ENCODE assay signal across 17 cellular contexts in the genomic region with DNA sequence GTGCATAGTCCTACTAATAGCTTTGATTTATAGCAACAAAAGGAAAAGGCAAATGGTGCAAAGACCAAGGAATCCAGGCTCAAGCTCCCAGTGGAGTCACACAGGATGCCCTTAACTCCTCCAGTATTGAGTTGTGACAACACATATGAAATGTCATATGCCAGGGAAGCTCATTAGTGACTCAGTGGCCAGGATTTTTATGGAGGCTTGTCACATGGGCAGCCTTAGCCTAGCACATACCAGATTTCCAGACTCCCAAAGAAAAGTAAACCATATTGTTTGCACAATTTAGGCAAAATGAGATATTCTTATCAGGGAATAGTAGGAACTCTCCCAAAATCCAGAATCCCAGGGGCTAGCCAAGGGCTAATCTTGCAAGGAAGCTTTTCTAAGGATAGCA.
DNase-seq lines count a peak whose midpoint lies in the region; ATAC-seq and TF ChIP-seq lines count a peak whose summit lies in the region.
"Had no signal": no experiment of that assay in that cellular context is flagged by ENCODE, and none has a peak within 500 bp of the region (broad histone marks: within the 10 kb centered on the region; RNA-seq: fewer than 3 reads in every experiment).

No MANE protein-coding gene starts in this region.

- no peak for TF ChIP-seq CTCF in AG10803 (conservative IDR thresholded peaks at IDR 0.05; ENCODE audit: low read length)
- no peak for TF ChIP-seq CTCF in epithelial cell of proximal tubule (conservative IDR thresholded peaks at IDR 0.05; ENCODE audit: low read depth, low read length)

- H3K36me3 ChIP-seq in mesenchymal stem cell (ENCODE audit: control insufficient read depth in 1 of 2, insufficient read depth in 2 of 2, low read depth in 1 of 2, low read length in 2 of 2), result no peaks in the 10 kb centered on the region
- H3K36me3 ChIP-seq: neutrophil had no signal

- peaks cover 13% of the 10 kb centered on the region for H3K79me1 ChIP-seq in mesenchymal stem cell (replicated peaks; ENCODE audit: low read length, poor library complexity, severe bottlenecking)

- H2BK5ac ChIP-seq in mesenchymal stem cell (ENCODE audit: low read depth, low read length, poor library complexity, severe bottlenecking), result no peak overlapping the region

- H3K4ac ChIP-seq in mesenchymal stem cell (ENCODE audit: low read depth in 1 of 2, low read length in 2 of 2), result no peak overlapping the region

- no peaks in the 10 kb centered on the region for H3K27me3 ChIP-seq in mesenchymal stem cell (ENCODE audit: control insufficient read depth in 1 of 2, insufficient read depth in 1 of 2, low read length in 2 of 2)
- H3K27me3 ChIP-seq: neutrophil had no signal

- peaks cover 1% of the 10 kb centered on the region for H3K4me1 ChIP-seq in mesenchymal stem cell (ENCODE audit: control insufficient read depth, insufficient read depth, low read depth, low read length)

- H3K4me3 ChIP-seq in AG10803 (ENCODE audit: low read length) (no peak overlapping the region), epithelial cell of proximal tubule (ENCODE audit: low read depth, low read length) (no peak overlapping the region), mesenchymal stem cell (ENCODE audit: insufficient read depth in 1 of 2, low read depth in 1 of 2, low read length in 2 of 2) (no peak overlapping the region)

- H2BK15ac ChIP-seq in mesenchymal stem cell (ENCODE audit: low read depth, poor library complexity, severe bottlenecking), result no peak overlapping the region

- no peak for ATAC-seq in GM21423 (IDR thresholded peaks at IDR 0.05; ENCODE audit: unreplicated experiment)

- H2BK120ac ChIP-seq in mesenchymal stem cell (ENCODE audit: low read depth, low read length), result no peak overlapping the region

- H2AFZ ChIP-seq in mesenchymal stem cell (ENCODE audit: low read depth, low read length), result no peak overlapping the region

- no peak overlapping the region for H3K27ac ChIP-seq in mesenchymal stem cell (ENCODE audit: low read length, poor library complexity, severe bottlenecking)
- H3K27ac ChIP-seq: neutrophil had no signal

- no peak overlapping the region for H3K4me2 ChIP-seq in mesenchymal stem cell (ENCODE audit: low read length, poor library complexity, severe bottlenecking)

- H2AK5ac ChIP-seq in mesenchymal stem cell (ENCODE audit: low read length, severe bottlenecking), result peak overlapping the region; percentile 28

- DNase-seq in AG10803 (ENCODE audit: low read depth), result peak; percentile 61
- peak; percentile 83 for DNase-seq in M059J (ENCODE audit: low read depth)
- DNase-seq in epithelial cell of proximal tubule (ENCODE audit: low read depth), result peak; percentile 3
- peak; percentile 38 for DNase-seq in mesenchymal stem cell
- no peak for DNase-seq in NCI-H1105 treated with DMSO at 0.1 percent for 48 hours (lab: John Stamatoyannopoulos, UW)
- no peak for DNase-seq in activated effector memory CD4-positive, alpha-beta T cell treated with anti-CD3 and anti-CD28 coated beads, Interleukin-2, amount 50 U/mL, for 16 hours
- no peak for DNase-seq in DMS53 treated with DMSO at 0.1 percent for 48 hours (lab: John Stamatoyannopoulos, UW; ENCODE audit: unreplicated experiment)
- DNase-seq: activated CD4-positive, alpha-beta memory T cell treated with anti-CD3 and anti-CD28 coated beads, Interleukin-2, amount 10 ng/mL, durations not matched to agents 7 days and 5 days; GF-D8; H7; NCI-H82; right cardiac atrium; RPMI8226; stimulated activated CD4-positive, alpha-beta T cell treated with anti-CD3 and anti-CD28 coated beads, Interleukin-1b, Interleukin-23, amount 100 ng/mL, for 48 hours; SW 1271 had no signal

- H3K18ac ChIP-seq in mesenchymal stem cell (ENCODE audit: low read depth in 1 of 2, low read length in 2 of 2), result no peak overlapping the region

- no peak overlapping the region for H3K23ac ChIP-seq in mesenchymal stem cell (ENCODE audit: low read length in 2 of 2)

- no peak overlapping the region for H4K8ac ChIP-seq in mesenchymal stem cell (ENCODE audit: low read length)

- no peak overlapping the region for H4K91ac ChIP-seq in mesenchymal stem cell (ENCODE audit: low read length)

- H3K9ac ChIP-seq in mesenchymal stem cell (ENCODE audit: low read length), result peak overlapping the region; percentile 21

- H3K14ac ChIP-seq in mesenchymal stem cell (ENCODE audit: low read length in 2 of 2), result no peak overlapping the region

- no peaks in the 10 kb centered on the region for H3K9me3 ChIP-seq in mesenchymal stem cell (ENCODE audit: control insufficient read depth, low read length)
- H3K9me3 ChIP-seq: neutrophil had no signal

- no peak overlapping the region for H2BK12ac ChIP-seq in mesenchymal stem cell (ENCODE audit: low read length in 2 of 2)

Comparison
In these comparisons a context has a peak if more than half of its experiments do, and no peak if none do; other contexts are left out.
1. DNase-seq: peak in AG10803 (single experiment), M059J (single experiment), epithelial cell of proximal tubule (single experiment) and mesenchymal stem cell (single experiment); none in NCI-H1105 treated with DMSO at 0.1 percent for 48 hours (single experiment), activated effector memory CD4-positive, alpha-beta T cell treated with anti-CD3 and anti-CD28 coated beads, Interleukin-2, amount 50 U/mL, for 16 hours (single experiment) and DMS53 treated with DMSO at 0.1 percent for 48 hours (single experiment).